11 cellular contexts compared by ENCODE assay signal in the genomic region with DNA sequence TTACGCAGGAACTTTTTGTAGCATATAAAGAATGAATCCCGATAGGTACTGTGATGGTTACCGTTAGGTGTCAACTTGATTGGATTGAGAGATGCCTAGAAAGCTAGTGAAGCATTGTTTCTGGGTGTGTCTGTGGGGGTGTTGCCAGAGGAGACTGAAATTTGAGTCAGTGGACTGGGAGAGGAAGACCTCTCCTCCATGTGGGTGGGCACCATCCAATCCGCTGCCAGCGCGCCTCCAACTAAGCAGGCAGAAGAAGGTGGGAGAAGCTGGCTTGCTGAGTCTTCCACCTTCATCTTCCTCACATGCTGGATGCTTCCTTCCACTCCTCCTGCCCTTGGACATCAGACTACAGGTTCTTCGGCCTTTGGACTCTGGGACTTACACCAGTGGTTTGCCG. TPM values are rescaled to one million over a fixed set of nuclear protein-coding genes. Genes with fewer than 3 reads are reported as not detected.
DNase-seq lines count a peak whose midpoint lies in the region; ATAC-seq and TF ChIP-seq lines count a peak whose summit lies in the region.
"Had no signal": no experiment of that assay in that cellular context is flagged by ENCODE, and none has a peak within 500 bp of the region (broad histone marks: within the 10 kb centered on the region; RNA-seq: fewer than 3 reads in every experiment).

No MANE protein-coding gene starts in this region.

- peak overlapping the region; percentile 51; the same call in 1 of the 2 replicates for H3K27ac ChIP-seq in VCaP
- no peak overlapping the region for H3K27ac ChIP-seq in sigmoid colon
- H3K27ac ChIP-seq: SJSA1 had no signal

- H3K27me3 Mint-ChIP-seq in activated CD4-positive, alpha-beta T cell treated with anti-CD3 and anti-CD28 coated beads for 36 hours = peaks cover 38% of the 10 kb centered on the region
- peaks cover 12 to 21% (median 19%) of the 10 kb centered on the region in 3 donors for H3K27me3 Mint-ChIP-seq in immature natural killer cell (ENCODE audit: low read depth in 3 of 3)
- H3K27me3 Mint-ChIP-seq in stimulated activated memory B cell treated with anti-CD40 and anti-IgM and Interleukin-4, amounts not matched to agents 10 μg/mL and 1 μg/mL and 100 μg/mL, for 72 hours = peaks cover 71% of the 10 kb centered on the region

- WGBS in sigmoid colon, 2 donors = 78 to 86% methylated on average over 8 of the region's 8 CpGs

- H3K27ac Mint-ChIP-seq in activated CD4-positive, alpha-beta T cell treated with anti-CD3 and anti-CD28 coated beads for 36 hours = no peak overlapping the region
- no peak overlapping the region for H3K27ac Mint-ChIP-seq in immature natural killer cell
- H3K27ac Mint-ChIP-seq in stimulated activated memory B cell treated with anti-CD40 and anti-IgM and Interleukin-4, amounts not matched to agents 10 μg/mL and 1 μg/mL and 100 μg/mL, for 72 hours = no peak overlapping the region
- H3K27ac Mint-ChIP-seq: activated B cell treated with CpG ODN at 0.5 μM for 24 hours had no signal

- DNase-seq in activated CD4-positive, alpha-beta T cell treated with anti-CD3 and anti-CD28 coated beads for 36 hours = no peak
- no peak for DNase-seq in activated CD4-positive, alpha-beta T cell treated with anti-CD3 and anti-CD28 coated beads for 4 hours
- DNase-seq in immature natural killer cell (no peak), sigmoid colon (no peak), GM19240 (ENCODE audit: insufficient read length, low spot score) (no peak)
- DNase-seq: activated B cell treated with CpG ODN at 0.5 μM for 24 hours, NCI-H1048 had no signal

- H3K4me3 Mint-ChIP-seq in activated CD4-positive, alpha-beta T cell treated with anti-CD3 and anti-CD28 coated beads for 36 hours = peak overlapping the region; percentile 23
- peak overlapping the region; percentile 65 to 79 (median 71) for H3K4me3 Mint-ChIP-seq in immature natural killer cell
- no peak overlapping the region for H3K4me3 Mint-ChIP-seq in stimulated activated memory B cell treated with anti-CD40 and anti-IgM and Interleukin-4, amounts not matched to agents 10 μg/mL and 1 μg/mL and 100 μg/mL, for 72 hours
- H3K4me3 Mint-ChIP-seq: activated B cell treated with CpG ODN at 0.5 μM for 24 hours had no signal

- H3K4me3 ChIP-seq in sigmoid colon = peak overlapping the region in 3 of 4 donors; percentile 38 to 60 (median 58)

- H3K4me1 ChIP-seq in sigmoid colon = peaks cover 0 to 13% (median 12%) of the 10 kb centered on the region in 4 donors
- H3K4me1 ChIP-seq: SJSA1 had no signal

- H3K36me3 Mint-ChIP-seq in activated CD4-positive, alpha-beta T cell treated with anti-CD3 and anti-CD28 coated beads for 36 hours (ENCODE audit: low read depth) = peaks cover 2% of the 10 kb centered on the region
- H3K36me3 Mint-ChIP-seq in immature natural killer cell = no peaks in the 10 kb centered on the region
- no peaks in the 10 kb centered on the region for H3K36me3 Mint-ChIP-seq in stimulated activated memory B cell treated with anti-CD40 and anti-IgM and Interleukin-4, amounts not matched to agents 10 μg/mL and 1 μg/mL and 100 μg/mL, for 72 hours

- TF ChIP-seq POLR2A in sigmoid colon (IDR thresholded peaks at IDR 0.05) = no peak

- H3K4me1 Mint-ChIP-seq in activated CD4-positive, alpha-beta T cell treated with anti-CD3 and anti-CD28 coated beads for 36 hours = peaks cover 9% of the 10 kb centered on the region
- H3K4me1 Mint-ChIP-seq in immature natural killer cell = peaks cover 11 to 16% of the 10 kb centered on the region in 2 donors
- H3K4me1 Mint-ChIP-seq in stimulated activated memory B cell treated with anti-CD40 and anti-IgM and Interleukin-4, amounts not matched to agents 10 μg/mL and 1 μg/mL and 100 μg/mL, for 72 hours = no peaks in the 10 kb centered on the region

- no peak for ATAC-seq in activated CD4-positive, alpha-beta T cell treated with anti-CD3 and anti-CD28 coated beads for 36 hours
- ATAC-seq in HG03571 (IDR thresholded peaks at IDR 0.05; ENCODE audit: unreplicated experiment) = no peak
- no peak for ATAC-seq in stimulated activated memory B cell treated with anti-CD40 and anti-IgM and Interleukin-4, amounts not matched to agents 10 μg/mL and 1 μg/mL and 100 μg/mL, for 72 hours

- TF ChIP-seq CTCF in VCaP (conservative IDR thresholded peaks at IDR 0.05) = no peak
- TF ChIP-seq CTCF in sigmoid colon (IDR thresholded peaks at IDR 0.05) = no peak

- POLR2A ChIA-PET in activated CD4-positive, alpha-beta T cell treated with anti-CD3 and anti-CD28 coated beads for 36 hours (lab: Charles Lee) = no interaction called here

- H3K36me3 ChIP-seq in sigmoid colon = peaks cover 0 to 2% (median 0%) of the 10 kb centered on the region in 4 donors
- H3K36me3 ChIP-seq: SJSA1 had no signal

- CTCF ChIA-PET in activated CD4-positive, alpha-beta T cell treated with anti-CD3 and anti-CD28 coated beads for 36 hours (lab: Charles Lee) = no interaction called here

- TF ChIP-seq EP300 in sigmoid colon (IDR thresholded peaks at IDR 0.05) = no peak

- no peaks in the 10 kb centered on the region for H3K27me3 ChIP-seq in sigmoid colon
- H3K27me3 ChIP-seq: SJSA1 had no signal

- intact Hi-C loops in activated CD4-positive, alpha-beta T cell treated with anti-CD3 and anti-CD28 coated beads for 36 hours (cut with DNase I, micrococcal nuclease) = loop anchor here in 1 of 2 experiments (2.0 kb wide), 1 partner anchor 41 kb away; a partner anchor contains a TSS
- intact Hi-C loops in sigmoid colon (cut with DNase I) = loop anchor here (5.0 kb wide), 1 partner anchor 42 kb away; a partner anchor contains a TSS

- no peaks in the 10 kb centered on the region for H3K9me3 Mint-ChIP-seq in activated CD4-positive, alpha-beta T cell treated with anti-CD3 and anti-CD28 coated beads for 36 hours (ENCODE audit: low read depth)
- H3K9me3 Mint-ChIP-seq in immature natural killer cell = peaks cover 0 to 2% (median 0%) of the 10 kb centered on the region in 6 donors
- no peaks in the 10 kb centered on the region for H3K9me3 Mint-ChIP-seq in stimulated activated memory B cell treated with anti-CD40 and anti-IgM and Interleukin-4, amounts not matched to agents 10 μg/mL and 1 μg/mL and 100 μg/mL, for 72 hours

- no peaks in the 10 kb centered on the region for H3K9me3 ChIP-seq in sigmoid colon
- H3K9me3 ChIP-seq: SJSA1 had no signal

RNA-seq across cellular contexts. Expression of a gene that starts 40.1 kb away (rescaled TPM):
- 1 to 10 TPM; 3.4 to 4.8 TPM for total RNA-seq in activated CD4-positive, alpha-beta T cell treated with anti-CD3 and anti-CD28 coated beads for 36 hours
- polyA plus RNA-seq in immature natural killer cell = 1 to 10 TPM; 2.5 to 7.2 (median 5.8) TPM
- total RNA-seq in sigmoid colon = 10 to 100 TPM; 34.6 to 69.0 (median 47.2) TPM
- polyA plus RNA-seq in sigmoid colon = 10 to 100 TPM in 1 of 3 donors, 1 to 10 TPM in 2; 1.4 to 10.1 (median 3.6) TPM

Comparison
In these comparisons a context has a peak if more than half of its experiments do, and no peak if none do; other contexts are left out.
1. RNA of a gene that starts 40.1 kb away (total RNA-seq): 34.6 to 69.0 TPM in sigmoid colon; 3.4 to 4.8 TPM in activated CD4-positive, alpha-beta T cell treated with anti-CD3 and anti-CD28 coated beads for 36 hours; every median in the first group is over 4 times any median in the second.